In genomic region chr6:73511796-73512195, GRCh38 we compare ENCODE assay signal across 14 cellular contexts. TPM values are rescaled to one million over a fixed set of nuclear protein-coding genes. Genes with fewer than 3 reads are reported as not detected.
DNase-seq lines count a peak whose midpoint lies in the region; ATAC-seq and TF ChIP-seq lines count a peak whose summit lies in the region.
"Had no signal": no experiment of that assay in that cellular context is flagged by ENCODE, and none has a peak within 500 bp of the region (broad histone marks: within the 10 kb centered on the region; RNA-seq: fewer than 3 reads in every experiment).

No MANE protein-coding gene starts in this region.

- no peak for ATAC-seq in activated B cell treated with CpG ODN at 0.5 μM for 24 hours (ENCODE audit: low read depth)
- no peak for ATAC-seq in GM19324 (IDR thresholded peaks at IDR 0.05; ENCODE audit: low FRiP score, unreplicated experiment)

- H3K4me3 Mint-ChIP-seq in CD14-positive monocyte = no peak overlapping the region
- H3K4me3 Mint-ChIP-seq in activated B cell treated with CpG ODN at 0.5 μM for 24 hours = no peak overlapping the region
- H3K4me3 Mint-ChIP-seq: brain; CD4-positive, alpha-beta T cell had no signal

- H3K27ac Mint-ChIP-seq in CD14-positive monocyte = peak overlapping the region in 6 of 7 donors; percentile 65 to 87 (median 75)
- peak overlapping the region; percentile 30 for H3K27ac Mint-ChIP-seq in activated B cell treated with CpG ODN at 0.5 μM for 24 hours
- H3K27ac Mint-ChIP-seq: CD4-positive, alpha-beta T cell had no signal

- CTCF ChIA-PET in activated B cell treated with CpG ODN at 0.5 μM for 24 hours (lab: Charles Lee) = interaction anchor here (4.3 kb wide), 1 partner anchor 99 kb away, joined by 64 read pairs; no protein-coding TSS in a partner anchor

- H3K36me3 Mint-ChIP-seq in CD14-positive monocyte (peaks cover 23 to 35% of the 10 kb centered on the region in 2 donors), activated B cell treated with CpG ODN at 0.5 μM for 24 hours (ENCODE audit: low read depth) (peaks cover 38% of the 10 kb centered on the region)

- H3K4me1 Mint-ChIP-seq in CD14-positive monocyte (peaks cover 34% of the 10 kb centered on the region), activated B cell treated with CpG ODN at 0.5 μM for 24 hours (peaks cover 43% of the 10 kb centered on the region)

- POLR2A ChIA-PET in activated B cell treated with CpG ODN at 0.5 μM for 24 hours (lab: Charles Lee) = interaction anchor here (0.7 to 7.6 kb wide), 6 partner anchors 7 to 134 kb away, joined by 3 to 91 read pairs (median 14); partner anchors contain the start of gene EEF1A1

- H3K9me3 Mint-ChIP-seq in CD14-positive monocyte (no peaks in the 10 kb centered on the region), activated B cell treated with CpG ODN at 0.5 μM for 24 hours (no peaks in the 10 kb centered on the region)
- H3K9me3 Mint-ChIP-seq: activated T-helper 2 cell treated with anti-CD3 and anti-CD28 coated beads, Interferon-gamma antibody, Interleukin-2, Interleukin-4, amounts not matched to agents 10 μg/mL and 5 μg/mL and 100 μg/mL, durations not matched to agents 14 hours and 24 hours and 36 hours; brain; CD4-positive, alpha-beta T cell had no signal

- TF ChIP-seq CTCF in CD14-positive monocyte (IDR thresholded peaks at IDR 0.05) = no peak
- TF ChIP-seq CTCF in GM12865 (IDR thresholded peaks at IDR 0.05; ENCODE audit: insufficient read depth, low read depth, low read length, missing control alignments) = no peak
- TF ChIP-seq CTCF in activated B cell treated with CpG ODN at 0.5 μM for 24 hours (IDR thresholded peaks at IDR 0.05) = no peak

- intact Hi-C loops in CD14-positive monocyte (cut with micrococcal nuclease) (loop anchor here (5.0 to 10.0 kb wide), 2 partner anchors 47 to 49 kb away; partner anchors contain the start of gene MTO1 (in 2 of the 2)), activated B cell treated with CpG ODN at 0.5 μM for 24 hours (cut with micrococcal nuclease) (no loop called here)

- no peak for DNase-seq in CD14-positive monocyte (ENCODE audit: low spot score)
- DNase-seq in GM12865 (ENCODE audit: low read depth) = peak; percentile 13
- no peak for DNase-seq in activated B cell treated with CpG ODN at 0.5 μM for 24 hours
- no peak for DNase-seq in DMS153 treated with DMSO at 0.1 percent for 48 hours (lab: John Stamatoyannopoulos, UW; ENCODE audit: unreplicated experiment)
- DNase-seq: activated CD4-positive, CD25-positive, alpha-beta regulatory T cell; GF-D8; HCEC 1CT; MG63; NCI-H2107; ovary had no signal

- H3K27me3 Mint-ChIP-seq in CD14-positive monocyte (ENCODE audit: low read depth in 3 of 3) = peaks cover 0 to 1% (median 0%) of the 10 kb centered on the region in 3 donors
- H3K27me3 Mint-ChIP-seq in activated B cell treated with CpG ODN at 0.5 μM for 24 hours = no peaks in the 10 kb centered on the region
- H3K27me3 Mint-ChIP-seq: CD4-positive, alpha-beta T cell had no signal

- no peak overlapping the region for H3K4me3 ChIP-seq in GM12865 (ENCODE audit: low read depth, low read length)
- H3K4me3 ChIP-seq: MG63, ovary had no signal

RNA-seq across cellular contexts. Expression of gene EEF1A1, which starts 9.0 kb away (rescaled TPM):
- polyA plus RNA-seq in CD14-positive monocyte = 1,000 to 10,000 TPM; 5,292 to 5,586 TPM
- total RNA-seq in activated B cell treated with CpG ODN at 0.5 μM for 24 hours = 19,962 and 22,096 TPM in 2 replicates

RNA-seq across cellular contexts. Expression of gene MTO1, which starts 50.3 kb away (rescaled TPM):
- polyA plus RNA-seq in CD14-positive monocyte = 10 to 100 TPM in 1 of 2 donors, 1 to 10 TPM in 1; 8.0 to 14.4 TPM
- 58.5 and 59.3 TPM in 2 replicates for total RNA-seq in activated B cell treated with CpG ODN at 0.5 μM for 24 hours

RNA-seq across cellular contexts. Expression of gene CGAS, which starts 59.7 kb away (rescaled TPM):
- 10 to 100 TPM in 1 of 2 donors, 1 to 10 TPM in 1; 6.7 to 13.9 TPM for polyA plus RNA-seq in CD14-positive monocyte
- 22.7 and 24.3 TPM in 2 replicates for total RNA-seq in activated B cell treated with CpG ODN at 0.5 μM for 24 hours
